ENCODE assay signal across 1 cellular context in genomic region chr12:7058163-7058845, GRCh38.
TF ChIP-seq lines count a peak whose summit lies in the region.

No MANE protein-coding gene starts in this region.

TF ChIP-seq in K562, 482 proteins besides CTCF, POLR2A, EP300 and RAD21 (continued from another document and continues in another):
- no peak for TF ChIP-seq ZBTB2 (IDR thresholded peaks at IDR 0.05)
- no peak for TF ChIP-seq ESRRB (CRISPR knock-in tag; IDR thresholded peaks at IDR 0.05; ENCODE audit: borderline replicate concordance)
- no peak for TF ChIP-seq ZNF518B (CRISPR knock-in tag; IDR thresholded peaks at IDR 0.05)
- TF ChIP-seq ZNF778 (CRISPR knock-in tag; IDR thresholded peaks at IDR 0.05) = no peak
- no peak for TF ChIP-seq SREBF2 (CRISPR knock-in tag; IDR thresholded peaks at IDR 0.05)
- TF ChIP-seq SRSF3 (IDR thresholded peaks at IDR 0.05; ENCODE audit: insufficient read depth, low read length) = no peak
- TF ChIP-seq CEBPZ (IDR thresholded peaks at IDR 0.05; ENCODE audit: borderline replicate concordance, low read depth, low read length) = no peak
- TF ChIP-seq PHB2 (IDR thresholded peaks at IDR 0.05; ENCODE audit: low read depth) = no peak
- TF ChIP-seq ERF (CRISPR knock-in tag; IDR thresholded peaks at IDR 0.05) = no peak
- no peak for TF ChIP-seq ETS1 (conservative IDR thresholded peaks at IDR 0.05; ENCODE audit: control insufficient read depth, low read depth, low read length)
- TF ChIP-seq POLR3A (IDR thresholded peaks at IDR 0.05; ENCODE audit: borderline replicate concordance, extremely low read depth, insufficient read depth, insufficient read length) = no peak
- TF ChIP-seq KDM1A (IDR thresholded peaks at IDR 0.05) = peak; percentile 35 to 36; a peak in 2 of 4 replicates
- no peak for TF ChIP-seq CBX2 (IDR thresholded peaks at IDR 0.05; ENCODE audit: insufficient read depth, low read length, poor library complexity, severe bottlenecking)
- TF ChIP-seq ZNF644 (tag; IDR thresholded peaks at IDR 0.05; ENCODE audit: low read depth) = peak; percentile 86
- TF ChIP-seq MAZ (CRISPR knock-in tag; conservative IDR thresholded peaks at IDR 0.05 in 1 of 2, IDR thresholded peaks at IDR 0.05 in 1 of 2) = peak in 1 of 2 experiments; percentile 67; a peak in 1 of 4 replicates
- TF ChIP-seq RUNX1 (IDR thresholded peaks at IDR 0.05; ENCODE audit: low read depth) = no peak
- TF ChIP-seq CUX1 (CRISPR knock-in tag; IDR thresholded peaks at IDR 0.05) = 0 out of 2 replicates have a peak, but pooled peaks have one; percentile 48
- no peak for TF ChIP-seq RBM34 (IDR thresholded peaks at IDR 0.05; ENCODE audit: borderline replicate concordance, insufficient read depth, low read length)
- no peak for TF ChIP-seq ADNP (tag; IDR thresholded peaks at IDR 0.05)
- no peak for TF ChIP-seq HCFC1 (IDR thresholded peaks at IDR 0.05; ENCODE audit: low read depth, low read length)
- TF ChIP-seq ZNF77 (CRISPR knock-in tag; IDR thresholded peaks at IDR 0.05) = no peak
- no peak for TF ChIP-seq REST (CRISPR knock-in tag; IDR thresholded peaks at IDR 0.05; ENCODE audit: low read depth)
- no peak for TF ChIP-seq ZNF696 (CRISPR knock-in tag; conservative IDR thresholded peaks at IDR 0.05)
- peak; percentile 88 for TF ChIP-seq TSHZ1 (CRISPR knock-in tag; IDR thresholded peaks at IDR 0.05)
- no peak for TF ChIP-seq POLR2G (IDR thresholded peaks at IDR 0.05; ENCODE audit: low read depth, low read length)
- TF ChIP-seq GABPA (tag; conservative IDR thresholded peaks at IDR 0.05; ENCODE audit: low read depth) = no peak
- TF ChIP-seq ZNF274 (IDR thresholded peaks at IDR 0.05; ENCODE audit: borderline replicate concordance, low read depth, low read length) = no peak
- no peak for TF ChIP-seq GTF2E2 (tag; IDR thresholded peaks at IDR 0.05)
- TF ChIP-seq ZNF740 (CRISPR knock-in tag; IDR thresholded peaks at IDR 0.05) = no peak
- peak in 1 of 2 experiments; percentile 85; a peak in 2 of 4 replicates for TF ChIP-seq ZNF740 (tag; IDR thresholded peaks at IDR 0.05)
